9 cellular contexts compared by ENCODE assay signal in genomic region chr7:134636008-134636449, GRCh38. TPM values are rescaled to one million over a fixed set of nuclear protein-coding genes. Genes with fewer than 3 reads are reported as not detected.
DNase-seq lines count a peak whose midpoint lies in the region; ATAC-seq, FAIRE-seq and TF ChIP-seq lines count a peak whose summit lies in the region.
"Had no signal": no experiment of that assay in that cellular context is flagged by ENCODE, and none has a peak within 500 bp of the region (broad histone marks: within the 10 kb centered on the region; RNA-seq: fewer than 3 reads in every experiment).

No MANE protein-coding gene starts in this region.

- CTCF ChIA-PET in activated B cell treated with CpG ODN at 0.5 μM for 24 hours (lab: Charles Lee) = interaction anchor here (4.2 to 6.3 kb wide), 4 partner anchors 11 to 318 kb away, joined by 30 to 56 read pairs (median 47); partner anchors contain the start of gene BPGM

- H3K9me3 Mint-ChIP-seq in activated B cell treated with CpG ODN at 0.5 μM for 24 hours = no peaks in the 10 kb centered on the region

- H3K36me3 Mint-ChIP-seq in activated B cell treated with CpG ODN at 0.5 μM for 24 hours (ENCODE audit: low read depth) = no peaks in the 10 kb centered on the region

- ATAC-seq in GM19324 (IDR thresholded peaks at IDR 0.05; ENCODE audit: low FRiP score, unreplicated experiment) (peak; percentile 79), HG02852 (IDR thresholded peaks at IDR 0.05; ENCODE audit: unreplicated experiment) (peak; percentile 94), activated B cell treated with CpG ODN at 0.5 μM for 24 hours (ENCODE audit: low read depth) (peak; percentile 28), pancreas (peak in 3 of 4 donors; percentile 51 to 70 (median 62))

- no peaks in the 10 kb centered on the region for H3K9me3 ChIP-seq in pancreas
- H3K9me3 ChIP-seq: left ventricle myocardium inferior had no signal

- peaks cover 10% of the 10 kb centered on the region for H3K4me1 Mint-ChIP-seq in activated B cell treated with CpG ODN at 0.5 μM for 24 hours

- H3K4me1 ChIP-seq in pancreas = peaks cover 0 to 4% (median 0%) of the 10 kb centered on the region in 3 donors

- no peak for TF ChIP-seq CTCF in activated B cell treated with CpG ODN at 0.5 μM for 24 hours (IDR thresholded peaks at IDR 0.05)
- no peak for TF ChIP-seq CTCF in pancreas (IDR thresholded peaks at IDR 0.05)

- intact Hi-C loops in activated B cell treated with CpG ODN at 0.5 μM for 24 hours (cut with micrococcal nuclease) (loop anchor here (1.0 kb wide), 1 partner anchor 10 kb away; the partner anchor contains the start of gene BPGM), pancreas (cut with DNase I) (no loop called here)

- DNase-seq in activated B cell treated with CpG ODN at 0.5 μM for 24 hours (no peak), pancreas (no peak), RKO (ENCODE audit: low spot score) (no peak), EL (no peak), NCI-H2171 treated with DMSO at 0.1 percent for 48 hours (lab: John Stamatoyannopoulos, UW) (no peak), LoVo (ENCODE audit: low spot score) (no peak)
- DNase-seq: left ventricle myocardium inferior had no signal

- 17 to 21% methylated on average over 2 of the region's 2 CpGs for WGBS in pancreas, 2 donors

- no peaks in the 10 kb centered on the region for H3K27me3 ChIP-seq in pancreas

- peak overlapping the region in 2 of 4 donors; percentile 23 to 44 for H3K27ac ChIP-seq in pancreas
- H3K27ac ChIP-seq: left ventricle myocardium inferior had no signal

- peaks cover 3% of the 10 kb centered on the region for H3K27me3 Mint-ChIP-seq in activated B cell treated with CpG ODN at 0.5 μM for 24 hours

- FAIRE-seq in pancreas (lab: Jason Lieb, UNC) = no peak

- H3K27ac Mint-ChIP-seq in activated B cell treated with CpG ODN at 0.5 μM for 24 hours = no peak overlapping the region

- no peak overlapping the region for H3K4me3 Mint-ChIP-seq in activated B cell treated with CpG ODN at 0.5 μM for 24 hours

- H3K4me3 ChIP-seq in pancreas = no peak overlapping the region
- H3K4me3 ChIP-seq: left ventricle myocardium inferior had no signal

- POLR2A ChIA-PET in activated B cell treated with CpG ODN at 0.5 μM for 24 hours (lab: Charles Lee) = interaction anchor here (2.2 kb wide), 1 partner anchor 10 kb away, joined by 16 read pairs; the partner anchor contains the start of gene BPGM

- no peaks in the 10 kb centered on the region for H3K36me3 ChIP-seq in pancreas
- H3K36me3 ChIP-seq: left ventricle myocardium inferior had no signal

RNA-seq across cellular contexts. Expression of gene BPGM, which starts 10.6 kb away (rescaled TPM):
- 10.1 and 10.2 TPM in 2 replicates for total RNA-seq in activated B cell treated with CpG ODN at 0.5 μM for 24 hours
- 1 to 10 TPM; 2.8 to 10.0 (median 4.7) TPM for total RNA-seq in pancreas
- polyA plus RNA-seq in pancreas = 1 to 10 TPM; 9.1 to 10.0 TPM

Comparison
In these comparisons a context has a peak if more than half of its experiments do, and no peak if none do; other contexts are left out.
1. ATAC-seq: peak in every context shown above with its lines; median percentile 94 in HG02852; 79 in GM19324; 62 in pancreas; 28 in activated B cell treated with CpG ODN at 0.5 μM for 24 hours.